Comparison of ENCODE assay signal across 8 cellular contexts in the genomic region with DNA sequence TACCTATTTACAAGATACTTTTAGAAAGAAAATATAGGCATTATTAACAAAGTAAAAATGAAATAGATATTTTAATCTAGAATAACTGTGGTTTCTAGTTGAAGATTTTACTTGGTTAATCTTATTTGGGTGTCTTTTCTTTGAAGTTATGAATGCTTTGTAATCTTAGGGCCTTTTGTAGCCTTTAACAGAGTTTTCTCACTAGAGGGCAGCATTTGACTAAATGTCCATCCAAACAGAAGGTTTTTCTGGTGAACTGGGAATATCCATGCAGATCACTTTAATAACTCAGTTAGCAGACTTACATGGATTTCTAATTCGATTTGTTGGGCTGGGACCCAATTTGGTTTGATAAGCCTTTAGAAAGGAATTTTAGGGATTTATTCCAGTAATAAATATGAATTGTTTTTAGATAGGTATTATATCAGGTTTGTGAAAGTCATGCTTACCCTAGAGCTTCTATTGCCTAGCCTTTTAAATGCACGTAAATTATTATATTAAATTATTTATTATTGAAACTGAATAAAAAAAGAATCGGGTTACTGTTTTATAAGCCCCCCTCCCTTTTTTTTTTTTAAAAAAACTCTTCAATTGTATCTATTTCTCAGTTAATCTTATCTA.
DNase-seq lines count a peak whose midpoint lies in the region; ATAC-seq and TF ChIP-seq lines count a peak whose summit lies in the region.

No MANE protein-coding gene starts in this region.

- TF ChIP-seq CTCF in PC-9 (conservative IDR thresholded peaks at IDR 0.05) = peak; percentile 95

- CTCF ChIA-PET in PC-9 (lab: Charles Lee) = interaction anchor here (0.5 to 0.7 kb wide), 3 partner anchors 8 to 1050 kb away, joined by 3 to 5 read pairs (median 3); no protein-coding TSS in a partner anchor

- no peaks in the 10 kb centered on the region for H3K9me2 ChIP-seq in PC-9 (ENCODE audit: insufficient read depth)

- H3K36me3 ChIP-seq in PC-9 (ENCODE audit: low read depth) = no peaks in the 10 kb centered on the region

- H3K9me3 ChIP-seq in PC-9 (ENCODE audit: insufficient read depth, low read depth) = no peaks in the 10 kb centered on the region

- POLR2A ChIA-PET in PC-9 (lab: Charles Lee; ENCODE audit: unreplicated experiment) = no interaction called here

- no peak overlapping the region for H3K27ac ChIP-seq in PC-9

- no peaks in the 10 kb centered on the region for H3K27me3 ChIP-seq in PC-9 (ENCODE audit: insufficient read depth, low read depth)

- H3K79me2 ChIP-seq in PC-9 (ENCODE audit: low read depth) = no peaks in the 10 kb centered on the region

- no TSS peak for BruUV-seq in PC-9 (replicated peaks; lab: Mats Ljungman, UMichigan)

- no peaks in the 10 kb centered on the region for H3K4me1 ChIP-seq in PC-9 (replicated peaks; ENCODE audit: insufficient read depth)

- intact Hi-C loops in PC-9 (cut with micrococcal nuclease; ENCODE audit: unreplicated experiment) = loop anchor here (2.0 to 5.0 kb wide), 2 partner anchors 332 to 1164 kb away; no protein-coding TSS in a partner anchor

- no peak overlapping the region for H3K4me3 Mint-ChIP-seq in effector memory CD8-positive, alpha-beta T cell

- no peak for ATAC-seq in GM19395 (IDR thresholded peaks at IDR 0.05; ENCODE audit: unreplicated experiment)
- ATAC-seq in effector memory CD8-positive, alpha-beta T cell (replicated peaks) = no peak

- H3K27ac Mint-ChIP-seq in effector memory CD8-positive, alpha-beta T cell = no peak overlapping the region

- H2AFZ ChIP-seq in PC-9 = no peak overlapping the region

- peak; percentile 44 for DNase-seq in EL
- DNase-seq in LHCN-M2 (ENCODE audit: low read depth) = peak; percentile 40
- peak in 1 of 2 experiments; percentile 54 for DNase-seq in PC-9
- DNase-seq in epidermal melanocyte (ENCODE audit: insufficient read length, low spot score) = peak; percentile 33
- DNase-seq in pons (ENCODE audit: low spot score) = peak; percentile 72
- no peak for DNase-seq in OCI-M2 (lab: John Stamatoyannopoulos, UW; ENCODE audit: unreplicated experiment)
- DNase-seq in effector memory CD8-positive, alpha-beta T cell = no peak

- H3F3A ChIP-seq in PC-9 (ENCODE audit: insufficient read depth, low read depth) = no peaks in the 10 kb centered on the region

- no peaks in the 10 kb centered on the region for H4K20me1 ChIP-seq in PC-9 (ENCODE audit: insufficient read depth)

- H3K4me1 Mint-ChIP-seq in effector memory CD8-positive, alpha-beta T cell (ENCODE audit: low read depth in 2 of 2) = no peaks in the 10 kb centered on the region

- no peak overlapping the region for H3K4me3 ChIP-seq in PC-9

- H3K27me3 Mint-ChIP-seq in effector memory CD8-positive, alpha-beta T cell = peaks cover 28 to 34% of the 10 kb centered on the region in 2 donors

- H3K36me3 Mint-ChIP-seq in effector memory CD8-positive, alpha-beta T cell (ENCODE audit: insufficient read depth) = no peaks in the 10 kb centered on the region

- no peak overlapping the region for H3K4me2 ChIP-seq in PC-9

- no peaks in the 10 kb centered on the region for H3K9me3 Mint-ChIP-seq in effector memory CD8-positive, alpha-beta T cell

Comparison
In these comparisons a context has a peak if more than half of its experiments do, and no peak if none do; other contexts are left out.
1. DNase-seq: peak in EL (single experiment), LHCN-M2 (single experiment), epidermal melanocyte (single experiment) and pons (single experiment); none in OCI-M2 (single experiment) and effector memory CD8-positive, alpha-beta T cell (0 of 3).